9 cellular contexts compared by ENCODE assay signal in genomic region chr13:98976941-98977340, GRCh38. TPM values are rescaled to one million over a fixed set of nuclear protein-coding genes. Genes with fewer than 3 reads are reported as not detected.
A peak's percentile ranks its signal among the peaks of the same experiment; 100 is the strongest.
DNase-seq lines count a peak whose midpoint lies in the region; ATAC-seq and TF ChIP-seq lines count a peak whose summit lies in the region.
"Had no signal": no experiment of that assay in that cellular context is flagged by ENCODE, and none has a peak within 500 bp of the region (broad histone marks: within the 10 kb centered on the region; RNA-seq: fewer than 3 reads in every experiment).

No MANE protein-coding gene starts in this region.

- peak overlapping the region; percentile 31 for H3K27ac ChIP-seq in SJSA1
- no peak overlapping the region for H3K27ac ChIP-seq in ovary

- no peak for TF ChIP-seq CTCF in fibroblast of pulmonary artery (IDR thresholded peaks at IDR 0.05; ENCODE audit: low read length, missing control alignments)
- no peak for TF ChIP-seq CTCF in ovary (IDR thresholded peaks at IDR 0.05)

- H3K27me3 ChIP-seq in SJSA1 (replicated peaks) (no peaks in the 10 kb centered on the region), ovary (no peaks in the 10 kb centered on the region)

- H3K4me1 ChIP-seq in SJSA1 (replicated peaks): peaks cover 56% of the 10 kb centered on the region
- H3K4me1 ChIP-seq in ovary (ENCODE audit: insufficient read depth): peaks cover 2% of the 10 kb centered on the region

- ATAC-seq in GM19324 (IDR thresholded peaks at IDR 0.05; ENCODE audit: low FRiP score, unreplicated experiment) (no peak), HG03342 (IDR thresholded peaks at IDR 0.05; ENCODE audit: unreplicated experiment) (no peak)
- ATAC-seq: activated naive CD4-positive, alpha-beta T cell treated with anti-CD3 and anti-CD28 coated beads, Interleukin-2, amount 50 U/mL, for 72 hours had no signal

- DNase-seq in A172 (ENCODE audit: low spot score) (peak; percentile 31), SJSA1 (ENCODE audit: low read depth in 1 of 2, low spot score in 2 of 2) (peak in 1 of 2 experiments; percentile 75), fibroblast of pulmonary artery (ENCODE audit: low read depth) (peak; percentile 45), ovary (no peak), NCI-H2171 treated with DMSO at 0.1 percent for 48 hours (lab: John Stamatoyannopoulos, UW) (no peak)
- no peak for DNase-seq in stimulated activated naive CD4-positive, alpha-beta T cell (lab: John Stamatoyannopoulos, UW)

- H3K36me3 ChIP-seq in SJSA1: no peaks in the 10 kb centered on the region
- H3K36me3 ChIP-seq in ovary: no peaks in the 10 kb centered on the region

- peak overlapping the region; percentile 31 for H3K4me3 ChIP-seq in SJSA1
- peak overlapping the region; percentile 57 for H3K4me3 ChIP-seq in fibroblast of pulmonary artery (replicated peaks; ENCODE audit: low read depth, low read length)
- H3K4me3 ChIP-seq in ovary: peak overlapping the region; percentile 32

- H3K9me3 ChIP-seq in SJSA1 (replicated peaks): no peaks in the 10 kb centered on the region
- H3K9me3 ChIP-seq in ovary: no peaks in the 10 kb centered on the region

- no peak for TF ChIP-seq EP300 in ovary (IDR thresholded peaks at IDR 0.05)

- no peak for TF ChIP-seq POLR2A in ovary (IDR thresholded peaks at IDR 0.05)

- intact Hi-C loops in ovary (cut with DNase I): no loop called here

- 2 to 13% (median 3%) methylated on average over 2 of the region's 2 CpGs for WGBS in ovary, 3 donors

RNA-seq across cellular contexts. Expression of gene DOCK9, which starts 0.9 kb away (rescaled TPM):
- total RNA-seq in A172 (2014; rRNA removed; shearing (Covaris generic)): 51.0 and 153 TPM in 2 replicates
- 60.6 and 122 TPM in 2 replicates for total RNA-seq in SJSA1 (2014; rRNA removed; shearing (Covaris generic))
- total RNA-seq in ovary: 10 to 100 TPM; 31.0 to 75.3 (median 45.4) TPM
- 10 to 100 TPM; 37.8 to 71.9 TPM for polyA plus RNA-seq in ovary

Comparison
In these comparisons a context has a peak if more than half of its experiments do, and no peak if none do; other contexts are left out.
1. DNase-seq: peak in A172 (single experiment) and fibroblast of pulmonary artery (single experiment); none in ovary (0 of 5), stimulated activated naive CD4-positive, alpha-beta T cell (0 of 6) and NCI-H2171 treated with DMSO at 0.1 percent for 48 hours (single experiment).
2. Peak in every context shown above with its lines, with median percentiles within 50 percentile points of each other: H3K4me3 ChIP-seq.